8 cellular contexts compared by ENCODE assay signal in the genomic region with DNA sequence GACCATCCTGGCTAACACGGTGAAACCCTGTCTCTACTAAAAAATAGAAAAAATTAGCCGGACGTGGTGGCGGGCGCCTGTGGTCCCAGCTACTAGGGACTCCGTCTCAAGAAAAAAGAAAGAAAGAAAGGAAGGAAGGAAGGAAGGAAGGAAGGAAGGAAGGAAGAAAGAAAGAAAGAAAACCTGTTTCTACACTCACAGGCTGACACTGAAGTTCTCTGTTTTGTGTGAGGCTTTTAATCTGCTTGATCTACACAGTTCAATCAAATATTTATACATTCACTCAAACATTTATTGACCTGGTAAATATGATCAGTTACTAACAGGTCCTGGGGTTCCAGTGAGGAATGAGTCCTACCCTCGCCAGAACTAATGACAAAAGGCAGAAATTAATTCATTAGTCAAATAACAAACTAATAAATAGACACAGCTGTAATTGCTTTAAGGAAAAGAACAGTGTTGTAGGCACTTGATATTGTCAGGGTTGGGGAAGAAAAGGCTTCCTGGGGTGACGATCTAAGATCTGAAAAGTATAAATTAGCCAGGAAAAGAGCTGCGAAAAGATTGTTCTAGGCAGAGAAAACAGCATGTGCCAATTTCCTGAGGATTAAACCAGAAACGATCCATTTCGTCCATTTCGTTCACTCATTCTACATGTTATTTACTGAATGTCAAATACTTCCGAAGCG. TPM values are rescaled to one million over a fixed set of nuclear protein-coding genes. Genes with fewer than 3 reads are reported as not detected.
A peak's percentile ranks its signal among the peaks of the same experiment; 100 is the strongest.
DNase-seq lines count a peak whose midpoint lies in the region; ATAC-seq and TF ChIP-seq lines count a peak whose summit lies in the region.

No MANE protein-coding gene starts in this region.

- H3K4me1 Mint-ChIP-seq in activated T-cell treated with anti-CD3 and anti-CD28 coated beads, Interleukin-2, amount 50 U/mL, for 4 hours (ENCODE audit: low read depth) = peaks cover 55% of the 10 kb centered on the region

- H3K36me3 Mint-ChIP-seq in activated T-cell treated with anti-CD3 and anti-CD28 coated beads, Interleukin-2, amount 50 U/mL, for 4 hours (ENCODE audit: insufficient read depth) = peaks cover 6% of the 10 kb centered on the region

- H3K27me3 ChIP-seq in adrenal gland (no peaks in the 10 kb centered on the region), left lung (no peaks in the 10 kb centered on the region), thyroid gland (no peaks in the 10 kb centered on the region)

- intact Hi-C loops in adrenal gland (cut with DNase I) = loop anchor here in 1 of 2 donors (10.0 kb wide), 1 partner anchor 53 kb away; a partner anchor contains a TSS
- intact Hi-C loops in left lung (cut with DNase I) = no loop called here
- intact Hi-C loops in thyroid gland (cut with DNase I) = loop anchor here (10.0 kb wide), 1 partner anchor 157 kb away; a partner anchor contains a TSS

- peak overlapping the region in 1 of 4 donors; percentile 34 for H3K4me3 ChIP-seq in adrenal gland
- peak overlapping the region; percentile 2 to 83 for H3K4me3 ChIP-seq in left lung
- H3K4me3 ChIP-seq in thyroid gland (replicated peaks in 1 of 3) = peak overlapping the region in 1 of 3 donors; percentile 12

- no peaks in the 10 kb centered on the region for H3K9me3 Mint-ChIP-seq in activated T-cell treated with anti-CD3 and anti-CD28 coated beads, Interleukin-2, amount 50 U/mL, for 4 hours

- no peak for TF ChIP-seq CTCF in adrenal gland (IDR thresholded peaks at IDR 0.05)
- TF ChIP-seq CTCF in left lung (IDR thresholded peaks at IDR 0.05) = no peak
- no peak for TF ChIP-seq CTCF in thyroid gland (IDR thresholded peaks at IDR 0.05)

- peak overlapping the region; percentile 89 for H3K4me3 Mint-ChIP-seq in activated T-cell treated with anti-CD3 and anti-CD28 coated beads, Interleukin-2, amount 50 U/mL, for 4 hours

- DNase-seq in activated T-cell treated with anti-CD3 and anti-CD28 coated beads, Interleukin-2, amount 50 U/mL, for 4 hours = no peak
- no peak for DNase-seq in activated T-cell treated with anti-CD3 and anti-CD28 coated beads, Interleukin-2, amount 50 U/mL, for 48 hours
- DNase-seq in adrenal gland (no peak), left lung (no peak), thyroid gland (no peak), NCI-H526 treated with DMSO at 0.1 percent for 48 hours (lab: John Stamatoyannopoulos, UW) (no peak)

- no peak for ATAC-seq in activated T-cell treated with anti-CD3 and anti-CD28 coated beads, Interleukin-2, amount 50 U/mL, for 4 hours
- ATAC-seq in left lung (no peak), HG03025 (IDR thresholded peaks at IDR 0.05; ENCODE audit: low FRiP score, unreplicated experiment) (no peak), HG03095 (IDR thresholded peaks at IDR 0.05; ENCODE audit: unreplicated experiment) (no peak)

- peak overlapping the region; percentile 55 to 92 (median 87) for H3K27ac ChIP-seq in adrenal gland
- peak overlapping the region; percentile 81 to 87 for H3K27ac ChIP-seq in left lung
- H3K27ac ChIP-seq in thyroid gland = peak overlapping the region; percentile 83 to 86 (median 83)

- H3K27me3 Mint-ChIP-seq in activated T-cell treated with anti-CD3 and anti-CD28 coated beads, Interleukin-2, amount 50 U/mL, for 4 hours (ENCODE audit: low read depth) = no peaks in the 10 kb centered on the region

- H3K9me3 ChIP-seq in adrenal gland (replicated peaks in 1 of 3) (no peaks in the 10 kb centered on the region), left lung (no peaks in the 10 kb centered on the region), thyroid gland (no peaks in the 10 kb centered on the region)

- TF ChIP-seq POLR2A in adrenal gland (IDR thresholded peaks at IDR 0.05) = no peak
- TF ChIP-seq POLR2A in thyroid gland (IDR thresholded peaks at IDR 0.05) = no peak

- H3K36me3 ChIP-seq in adrenal gland (replicated peaks in 1 of 2) = no peaks in the 10 kb centered on the region
- peaks cover 0 to 8% of the 10 kb centered on the region in 2 donors for H3K36me3 ChIP-seq in left lung
- H3K36me3 ChIP-seq in thyroid gland = no peaks in the 10 kb centered on the region

- 16 to 20% (median 19%) methylated on average over 14 of the region's 14 CpGs for WGBS in adrenal gland, 4 donors
- WGBS in thyroid gland, 2 donors = 18 to 20% methylated on average over 14 of the region's 14 CpGs

- H3K4me1 ChIP-seq in adrenal gland (replicated peaks in 1 of 2) = peaks cover 30 to 39% of the 10 kb centered on the region in 2 donors
- H3K4me1 ChIP-seq in left lung = peaks cover 14 to 57% of the 10 kb centered on the region in 2 donors
- peaks cover 29 to 45% of the 10 kb centered on the region in 2 donors for H3K4me1 ChIP-seq in thyroid gland

RNA-seq across cellular contexts. Expression of a gene that starts 0.8 kb away (rescaled TPM):
- total RNA-seq in activated T-cell treated with anti-CD3 and anti-CD28 coated beads, Interleukin-2, amount 50 U/mL, for 4 hours = 10 to 100 TPM; 59.1 to 81.0 (median 64.3) TPM
- total RNA-seq in adrenal gland (10 to 100 TPM in 2 of 8 donors, 1 to 10 TPM in 6; 3.4 to 14.6 (median 8.7) TPM), left lung (10 to 100 TPM; 15.6 to 24.1 TPM), thyroid gland (1 to 10 TPM; 4.1 to 5.1 (median 4.4) TPM)
- 1 to 10 TPM; 4.0 to 8.2 (median 7.3) TPM for polyA plus RNA-seq in adrenal gland

RNA-seq across cellular contexts. Expression of a gene that starts 1.3 kb away (rescaled TPM):
- 10 to 100 TPM; 50.8 to 52.6 (median 52.2) TPM for total RNA-seq in activated T-cell treated with anti-CD3 and anti-CD28 coated beads, Interleukin-2, amount 50 U/mL, for 4 hours
- total RNA-seq in adrenal gland (100 to 1,000 TPM in 1 of 8 donors, 10 to 100 TPM in 7; 69.9 to 112 (median 87.4) TPM), left lung (10 to 100 TPM; 64.6 to 71.8 TPM), thyroid gland (10 to 100 TPM; 33.1 to 42.4 (median 36.7) TPM)
- 100 to 1,000 TPM in 1 of 3 donors, 10 to 100 TPM in 2; 20.9 to 104 (median 96.4) TPM for polyA plus RNA-seq in adrenal gland

RNA-seq across cellular contexts. Expression of a gene that starts 56.0 kb away (rescaled TPM):
- total RNA-seq in activated T-cell treated with anti-CD3 and anti-CD28 coated beads, Interleukin-2, amount 50 U/mL, for 4 hours = 10 to 100 TPM; 57.2 to 73.1 (median 70.7) TPM
- total RNA-seq in adrenal gland (100 to 1,000 TPM; 165 to 317 (median 268) TPM), left lung (10 to 100 TPM; 86.0 to 89.5 TPM), thyroid gland (100 to 1,000 TPM in 2 of 4 donors, 10 to 100 TPM in 2; 90.1 to 187 (median 106) TPM)
- polyA plus RNA-seq in adrenal gland = 100 to 1,000 TPM in 2 of 3 donors, 10 to 100 TPM in 1; 53.9 to 257 (median 250) TPM

RNA-seq across cellular contexts. Expression of a gene that starts 58.3 kb away (rescaled TPM):
- total RNA-seq in activated T-cell treated with anti-CD3 and anti-CD28 coated beads, Interleukin-2, amount 50 U/mL, for 4 hours = 10 to 100 TPM; 16.0 to 18.6 (median 18.1) TPM
- 10 to 100 TPM in 6 of 8 donors, 1 to 10 TPM in 2; 8.6 to 37.5 (median 16.1) TPM for total RNA-seq in adrenal gland
- polyA plus RNA-seq in adrenal gland = 10 to 100 TPM in 2 of 3 donors, 1 to 10 TPM in 1; 7.0 to 52.3 (median 38.5) TPM
- 10 to 100 TPM; 21.9 to 31.3 TPM for total RNA-seq in left lung
- total RNA-seq in thyroid gland = 10 to 100 TPM in 2 of 4 donors, 1 to 10 TPM in 2; 5.6 to 10.5 (median 9.3) TPM
